19 cellular contexts compared by ENCODE assay signal in the genomic region with DNA sequence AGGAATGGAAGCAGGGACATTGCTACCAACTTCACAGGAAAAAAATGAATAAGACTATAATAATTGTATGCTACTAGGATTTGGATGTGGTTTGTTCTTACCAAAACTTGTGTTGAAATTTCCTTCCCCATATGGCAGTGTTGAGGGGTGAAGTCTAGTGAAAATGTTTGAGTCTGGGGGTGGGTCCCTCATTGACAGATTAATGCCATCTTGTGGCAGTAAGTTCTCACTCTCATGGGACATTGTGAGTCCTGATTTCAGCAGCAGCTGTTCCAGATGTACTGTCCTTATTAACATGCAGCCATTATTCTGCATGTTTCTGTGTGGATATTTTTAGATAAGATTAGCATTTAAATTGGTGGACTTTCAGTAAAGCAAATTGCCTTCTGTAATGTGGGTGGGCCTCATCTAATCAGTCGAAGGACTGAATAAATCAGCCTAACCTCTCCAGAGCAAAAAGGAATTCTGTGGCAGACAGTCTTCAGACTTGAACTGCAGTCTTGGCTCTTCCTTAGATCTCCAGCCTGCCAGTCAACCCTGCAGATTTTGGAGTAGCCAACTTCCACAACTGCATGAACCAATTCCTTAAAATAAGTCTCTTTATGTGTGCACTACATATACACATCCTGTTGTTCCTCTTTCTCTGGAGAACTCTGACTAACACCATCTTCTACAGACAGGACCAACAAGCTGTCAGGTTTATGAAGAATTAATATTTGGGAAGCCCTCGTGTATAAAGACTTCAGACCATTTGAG.
"Had no signal": no experiment of that assay in that cellular context is flagged by ENCODE, and none has a peak within 500 bp of the region (broad histone marks: within the 10 kb centered on the region; RNA-seq: fewer than 3 reads in every experiment).

No MANE protein-coding gene starts in this region.

- H3K36me3 ChIP-seq: ascending aorta, breast epithelium, left lung, prostate gland had no signal

- H3K27ac ChIP-seq: ascending aorta, breast epithelium, foreskin keratinocyte, left lung, prostate gland had no signal

- DNase-seq: activated CD4-positive, alpha-beta T cell treated with anti-CD3 and anti-CD28 coated beads, Interleukin-2, amount 50 U/mL, for 4 hours; activated CD4-positive, CD25-positive, alpha-beta regulatory T cell treated with anti-CD3 and anti-CD28 coated beads, Interleukin-2, amount 50 U/mL, for 72 hours; activated naive CD4-positive, alpha-beta T cell treated with anti-CD3 and anti-CD28 coated beads, Interleukin-2, amount 10 ng/mL, durations not matched to agents 7 days and 5 days; cerebellar nuclear complex; effector CD8-positive, alpha-beta T cell; foreskin keratinocyte; glutamatergic neuron; hypothalamus; kidney; left lung; mammary epithelial cell; right cardiac atrium; stimulated activated naive CD8-positive, alpha-beta T cell treated with anti-CD3 and anti-CD28 coated beads, Interleukin-15, amount 100 ng/mL, for 72 hours had no signal

- H3K4me3 ChIP-seq: ascending aorta, breast epithelium, left lung, prostate gland, smooth muscle cell had no signal

- H3K9me3 Mint-ChIP-seq: activated naive CD4-positive, alpha-beta T cell treated with anti-CD3 and anti-CD28 coated beads, Interleukin-2, amount 10 ng/mL, durations not matched to agents 7 days and 5 days; type B pancreatic cell had no signal

- H3K4me1 Mint-ChIP-seq: activated naive CD4-positive, alpha-beta T cell treated with anti-CD3 and anti-CD28 coated beads, Interleukin-2, amount 10 ng/mL, durations not matched to agents 7 days and 5 days; stimulated activated naive CD8-positive, alpha-beta T cell treated with anti-CD3 and anti-CD28 coated beads, Interleukin-15, amount 100 ng/mL, for 72 hours had no signal

- H3K27me3 ChIP-seq: ascending aorta, breast epithelium, foreskin keratinocyte, left lung had no signal

- H3K4me1 ChIP-seq: ascending aorta, breast epithelium, foreskin keratinocyte, prostate gland had no signal

- H3K9me3 ChIP-seq: ascending aorta, left lung, prostate gland had no signal

- H3K4me3 Mint-ChIP-seq: activated naive CD4-positive, alpha-beta T cell treated with anti-CD3 and anti-CD28 coated beads, Interleukin-2, amount 10 ng/mL, durations not matched to agents 7 days and 5 days; neural crest cell; stimulated activated naive CD8-positive, alpha-beta T cell treated with anti-CD3 and anti-CD28 coated beads, Interleukin-15, amount 100 ng/mL, for 72 hours; type B pancreatic cell had no signal

- ATAC-seq: foreskin keratinocyte; left lung; right cardiac atrium; stimulated activated naive CD8-positive, alpha-beta T cell treated with anti-CD3 and anti-CD28 coated beads, Interleukin-15, amount 100 ng/mL, for 72 hours had no signal

- H3K36me3 Mint-ChIP-seq: activated naive CD4-positive, alpha-beta T cell treated with anti-CD3 and anti-CD28 coated beads, Interleukin-2, amount 10 ng/mL, durations not matched to agents 7 days and 5 days; type B pancreatic cell had no signal

- H3K27me3 Mint-ChIP-seq: type B pancreatic cell had no signal

- H3K27ac Mint-ChIP-seq: activated naive CD4-positive, alpha-beta T cell treated with anti-CD3 and anti-CD28 coated beads, Interleukin-2, amount 10 ng/mL, durations not matched to agents 7 days and 5 days; stimulated activated naive CD8-positive, alpha-beta T cell treated with anti-CD3 and anti-CD28 coated beads, Interleukin-15, amount 100 ng/mL, for 72 hours; type B pancreatic cell had no signal
